In genomic region chr4:16864199-16864598, GRCh38 we compare ENCODE assay signal across 19 cellular contexts. TPM values are rescaled to one million over a fixed set of nuclear protein-coding genes. Genes with fewer than 3 reads are reported as not detected.
"Had no signal": no experiment of that assay in that cellular context is flagged by ENCODE, and none has a peak within 500 bp of the region (broad histone marks: within the 10 kb centered on the region; RNA-seq: fewer than 3 reads in every experiment).

No MANE protein-coding gene starts in this region.

- H3K9me3 Mint-ChIP-seq: activated CD4-positive, alpha-beta T cell treated with anti-CD3 and anti-CD28 coated beads, Interleukin-2, amount 10 ng/mL, durations not matched to agents 7 days and 5 days; activated T-cell treated with anti-CD3 and anti-CD28 coated beads, Interleukin-2, amount 50 U/mL, for 24 hours; activated T-helper 2 cell treated with anti-CD3 and anti-CD28 coated beads, Interferon-gamma antibody, Interleukin-2, Interleukin-4, amounts not matched to agents 10 μg/mL and 5 μg/mL and 100 μg/mL, durations not matched to agents 14 hours and 24 hours and 36 hours; neural crest cell had no signal

- H3K4me1 ChIP-seq: foreskin keratinocyte, transverse colon had no signal

- H3K4me1 Mint-ChIP-seq: activated CD4-positive, alpha-beta T cell treated with anti-CD3 and anti-CD28 coated beads, Interleukin-2, amount 10 ng/mL, durations not matched to agents 7 days and 5 days; neural crest cell had no signal

- H3K27ac Mint-ChIP-seq: activated CD4-positive, alpha-beta T cell treated with anti-CD3 and anti-CD28 coated beads, Interleukin-2, amount 10 ng/mL, durations not matched to agents 7 days and 5 days; activated CD8-positive, alpha-beta T cell treated with anti-CD3 and anti-CD28 coated beads, Interleukin-2, amount 10 ng/mL, durations not matched to agents 7 days and 5 days; activated T-cell treated with anti-CD3 and anti-CD28 coated beads, Interleukin-2, amount 50 U/mL, for 24 hours; activated T-helper 2 cell treated with anti-CD3 and anti-CD28 coated beads, Interferon-gamma antibody, Interleukin-2, Interleukin-4, amounts not matched to agents 10 μg/mL and 5 μg/mL and 100 μg/mL, durations not matched to agents 14 hours and 24 hours and 36 hours; progenitor cell of endocrine pancreas had no signal

- H3K27me3 Mint-ChIP-seq: activated CD4-positive, alpha-beta T cell treated with anti-CD3 and anti-CD28 coated beads, Interleukin-2, amount 10 ng/mL, durations not matched to agents 7 days and 5 days had no signal

- H3K4me3 ChIP-seq: transverse colon had no signal

- H3K36me3 ChIP-seq: transverse colon had no signal

- ATAC-seq: activated CD4-positive, CD25-positive, alpha-beta regulatory T cell treated with anti-CD3 and anti-CD28 coated beads, Interleukin-2, amount 50 U/mL, for 24 hours; activated CD8-positive, alpha-beta T cell treated with anti-CD3 and anti-CD28 coated beads, Interleukin-2, amount 10 ng/mL, durations not matched to agents 7 days and 5 days; foreskin keratinocyte; left lobe of liver; stimulated activated naive CD8-positive, alpha-beta T cell treated with anti-CD3 and anti-CD28 coated beads, Interleukin-15, Interleukin-2, amounts not matched to agents 100 U/mL and 50 U/mL, for 24 hours had no signal

- H3K27me3 ChIP-seq: foreskin keratinocyte, transverse colon had no signal

- H3K27ac ChIP-seq: foreskin keratinocyte, transverse colon had no signal

- DNase-seq: activated CD4-positive, alpha-beta T cell treated with anti-CD3 and anti-CD28 coated beads, Interleukin-2, amount 10 ng/mL, durations not matched to agents 7 days and 5 days; activated CD8-positive, alpha-beta T cell treated with anti-CD3 and anti-CD28 coated beads, Interleukin-2, amount 10 ng/mL, durations not matched to agents 7 days and 5 days; activated naive CD4-positive, alpha-beta T cell treated with Interleukin-2 at 50 U/mL for 16 hours; activated T-cell treated with anti-CD3 and anti-CD28 coated beads, Interleukin-2, amount 50 U/mL, for 24 hours; aorta; foreskin keratinocyte; glutamatergic neuron; stimulated activated CD4-positive, alpha-beta T cell treated with anti-CD3 and anti-CD28 coated beads, Interleukin-2, amount 100 ng/mL, for 24 hours; stimulated activated naive CD8-positive, alpha-beta T cell treated with anti-CD3 and anti-CD28 coated beads, Interleukin-15, Interleukin-2, amounts not matched to agents 100 U/mL and 50 U/mL, for 24 hours; transverse colon had no signal

- H3K9me3 ChIP-seq: transverse colon had no signal

- FAIRE-seq: bronchial epithelial cell, keratinocyte had no signal

- H3K4me3 Mint-ChIP-seq: activated CD4-positive, alpha-beta T cell treated with anti-CD3 and anti-CD28 coated beads, Interleukin-2, amount 10 ng/mL, durations not matched to agents 7 days and 5 days; activated CD8-positive, alpha-beta T cell treated with anti-CD3 and anti-CD28 coated beads, Interleukin-2, amount 10 ng/mL, durations not matched to agents 7 days and 5 days; activated T-cell treated with anti-CD3 and anti-CD28 coated beads, Interleukin-2, amount 50 U/mL, for 24 hours; neural crest cell had no signal

RNA-seq across cellular contexts. Expression of gene LDB2, which starts 34.2 kb away (rescaled TPM):
- total RNA-seq: activated CD4-positive, alpha-beta T cell treated with anti-CD3 and anti-CD28 coated beads, Interleukin-2, amount 10 ng/mL, durations not matched to agents 7 days and 5 days; activated CD8-positive, alpha-beta T cell treated with anti-CD3 and anti-CD28 coated beads, Interleukin-2, amount 10 ng/mL, durations not matched to agents 7 days and 5 days; activated T-helper 2 cell treated with anti-CD3 and anti-CD28 coated beads, Interferon-gamma antibody, Interleukin-2, Interleukin-4, amounts not matched to agents 10 μg/mL and 5 μg/mL and 100 μg/mL, durations not matched to agents 14 hours and 24 hours and 36 hours; bronchial epithelial cell; foreskin keratinocyte; myocyte; progenitor cell of endocrine pancreas; T-helper 1 cell treated with Interleukin-12 subunit alpha and Interleukin-12 subunit beta and Interleukin-4 antibody, amounts not matched to agents 30 ng/mL and 1 ng/mL, for 36 hours had no signal
- polyA plus RNA-seq: foreskin keratinocyte, keratinocyte had no signal
